Comparison of ENCODE assay signal across 8 cellular contexts in the genomic region with DNA sequence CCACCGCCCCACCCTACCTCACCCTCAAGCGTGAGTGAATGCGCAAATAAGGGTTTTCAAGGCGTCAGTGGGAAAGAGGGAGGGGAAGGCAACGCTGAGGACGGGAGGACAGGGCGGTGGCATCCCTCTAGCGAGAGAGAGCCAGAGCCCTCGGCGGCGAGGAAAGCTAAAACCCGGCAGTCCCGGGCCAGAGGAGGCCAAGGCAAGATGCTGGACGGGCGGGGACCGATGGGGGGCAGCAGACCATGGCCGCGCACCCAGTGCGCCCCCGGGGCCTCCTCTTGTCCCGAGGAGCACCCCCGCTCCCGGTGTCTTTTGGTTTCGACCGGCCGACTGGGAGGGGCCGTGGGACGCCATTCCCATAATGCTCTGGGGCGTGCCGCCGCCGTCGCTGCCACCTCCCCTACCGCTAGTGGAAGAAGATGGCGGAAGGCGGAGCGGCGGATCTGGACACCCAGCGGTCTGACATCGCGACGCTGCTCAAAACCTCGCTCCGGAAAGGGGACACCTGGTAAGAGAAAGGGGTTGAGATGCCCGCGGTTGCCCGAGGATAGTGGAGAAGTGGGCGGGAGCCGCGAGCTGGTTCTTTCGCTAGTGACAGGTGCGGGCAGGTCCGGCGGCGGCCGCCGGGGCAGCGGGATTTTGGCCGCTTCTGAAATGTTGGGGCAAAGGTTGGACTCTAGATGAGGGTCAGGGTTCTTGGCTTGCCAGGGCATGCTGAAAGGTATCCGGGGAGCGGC. TPM values are rescaled to one million over a fixed set of nuclear protein-coding genes. Genes with fewer than 3 reads are reported as not detected.
DNase-seq lines count a peak whose midpoint lies in the region; ATAC-seq and TF ChIP-seq lines count a peak whose summit lies in the region.

TSS of gene USP15 (plus strand) at position 412 of the 740 bp plus-strand sequence. CDS start at position 423, 11 bp downstream.

- no peaks in the 10 kb centered on the region for H3K9me3 Mint-ChIP-seq in Calu3 (ENCODE audit: low read depth, unreplicated experiment)
- H3K9me3 Mint-ChIP-seq in endothelial cell (ENCODE audit: unreplicated experiment), result no peaks in the 10 kb centered on the region

- DNase-seq in Calu3 (peak; percentile 99), HUDEP-2 (lab: John Stamatoyannopoulos, UW; ENCODE audit: unreplicated experiment in 76 of 76) (peak in 75 of 76 experiments; percentile 54 to 99 (median 94)), NT2/D1 (ENCODE audit: low read depth, low spot score) (peak; percentile 98), endothelial cell (ENCODE audit: low spot score) (peak; percentile 99), midbrain (lab: John Stamatoyannopoulos, UW) (peak; percentile 96)
- peak; percentile 95 for DNase-seq in activated CD8-positive, alpha-beta memory T cell treated with anti-CD3 and anti-CD28 coated beads, Interleukin-2, amount 50 U/mL, for 48 hours
- peak; percentile 94 for DNase-seq in stimulated activated CD8-positive, alpha-beta memory T cell treated with anti-CD3 and anti-CD28 coated beads, Interleukin-2, amount 100 ng/mL, for 1 hour (ENCODE audit: low read depth in 2 of 2)

- no peaks in the 10 kb centered on the region for H3K27me3 ChIP-seq in NT2/D1 (ENCODE audit: insufficient read depth, insufficient read length)

- no TSS peak for BruUV-seq in Calu3 (replicated peaks; lab: Mats Ljungman, UMichigan)

- no peaks in the 10 kb centered on the region for H3K36me3 ChIP-seq in NT2/D1 (ENCODE audit: insufficient read depth, insufficient read length, low read length)

- CTCF ChIA-PET in Calu3 (lab: Charles Lee), result interaction anchor here (0.5 to 0.9 kb wide), 6 partner anchors 12 to 673 kb away, joined by 3 read pairs; no protein-coding TSS in a partner anchor

- peak within 1 kb of the TSS; percentile 90 for H3K9ac ChIP-seq in NT2/D1 (ENCODE audit: insufficient read length, low read depth)

- peaks cover 18% of the 10 kb centered on the region for H3K4me1 Mint-ChIP-seq in Calu3 (ENCODE audit: low read depth, unreplicated experiment)
- peaks cover 33% of the 10 kb centered on the region for H3K4me1 Mint-ChIP-seq in endothelial cell (ENCODE audit: unreplicated experiment)

- H3K4me1 ChIP-seq in NT2/D1 (ENCODE audit: insufficient read depth, insufficient read length), result no peaks in the 10 kb centered on the region

- H3K4me3 Mint-ChIP-seq in Calu3 (ENCODE audit: low read depth, unreplicated experiment), result peak within 1 kb of the TSS; percentile 90
- peak within 1 kb of the TSS; percentile 96 for H3K4me3 Mint-ChIP-seq in endothelial cell (ENCODE audit: unreplicated experiment)

- H3K4me3 ChIP-seq in NT2/D1 (ENCODE audit: insufficient read length, low read depth), result peak within 1 kb of the TSS; percentile 93

- H3K27me3 Mint-ChIP-seq in Calu3 (ENCODE audit: unreplicated experiment) (no peaks in the 10 kb centered on the region), endothelial cell (ENCODE audit: unreplicated experiment) (peaks cover 4% of the 10 kb centered on the region)

- intact Hi-C loops in Calu3 (cut with micrococcal nuclease; ENCODE audit: unreplicated experiment), result loop anchor here (10.0 kb wide), 2 partner anchors 555 to 805 kb away; no protein-coding TSS in a partner anchor

- H3K36me3 Mint-ChIP-seq in Calu3 (ENCODE audit: insufficient read depth, unreplicated experiment) (peaks cover 32% of the 10 kb centered on the region), endothelial cell (ENCODE audit: low read depth, unreplicated experiment) (peaks cover 8% of the 10 kb centered on the region)

- peak within 1 kb of the TSS; percentile 98 for H3K27ac Mint-ChIP-seq in Calu3 (ENCODE audit: unreplicated experiment)
- peak within 1 kb of the TSS; percentile 98 for H3K27ac Mint-ChIP-seq in endothelial cell (ENCODE audit: unreplicated experiment)

- no peaks in the 10 kb centered on the region for H3K9me3 ChIP-seq in NT2/D1 (ENCODE audit: insufficient read depth, low read length)

- TF ChIP-seq CTCF in Calu3 (IDR thresholded peaks at IDR 0.05; ENCODE audit: unreplicated experiment) (peak; percentile 76), endothelial cell (IDR thresholded peaks at IDR 0.05; ENCODE audit: unreplicated experiment) (peak; percentile 67)

- peak; percentile 77 for ATAC-seq in GM21381 (IDR thresholded peaks at IDR 0.05; ENCODE audit: unreplicated experiment)

RNA-seq across cellular contexts. Expression of gene USP15, which starts in this region (rescaled TPM):
- 66.1 and 82.4 TPM in 2 replicates for total RNA-seq in Calu3 (2022)
- 98.2 TPM for total RNA-seq in endothelial cell (ENCODE audit: unreplicated experiment)

Comparison
In these comparisons a context has a peak if more than half of its experiments do, and no peak if none do; other contexts are left out.
1. Peak in every context shown above with its lines: DNase-seq, ATAC-seq and H3K4me3 ChIP-seq.